Comparison of ENCODE assay signal across 1 cellular context in genomic region chr15:89444241-89444797, GRCh38.
TF ChIP-seq lines count a peak whose summit lies in the region.

No MANE protein-coding gene starts in this region.

TF ChIP-seq in WTC11, 78 proteins besides CTCF, POLR2A, EP300 and RAD21 (continued from another document):
- TF ChIP-seq, protein P1, sequence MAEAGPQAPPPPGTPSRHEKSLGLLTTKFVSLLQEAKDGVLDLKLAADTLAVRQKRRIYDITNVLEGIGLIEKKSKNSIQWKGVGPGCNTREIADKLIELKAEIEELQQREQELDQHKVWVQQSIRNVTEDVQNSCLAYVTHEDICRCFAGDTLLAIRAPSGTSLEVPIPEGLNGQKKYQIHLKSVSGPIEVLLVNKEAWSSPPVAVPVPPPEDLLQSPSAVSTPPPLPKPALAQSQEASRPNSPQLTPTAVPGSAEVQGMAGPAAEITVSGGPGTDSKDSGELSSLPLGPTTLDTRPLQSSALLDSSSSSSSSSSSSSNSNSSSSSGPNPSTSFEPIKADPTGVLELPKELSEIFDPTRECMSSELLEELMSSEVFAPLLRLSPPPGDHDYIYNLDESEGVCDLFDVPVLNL (CRISPR knock-in tag; IDR thresholded peaks at IDR 0.05; ENCODE audit: borderline replicate concordance, low read depth): no peak
- TF ChIP-seq KAT7 (CRISPR knock-in tag; IDR thresholded peaks at IDR 0.05; ENCODE audit: borderline replicate concordance) (no peak), RORB (CRISPR knock-in tag; IDR thresholded peaks at IDR 0.05) (no peak), ERG (CRISPR knock-in tag; IDR thresholded peaks at IDR 0.05) (no peak), ZNF396 (CRISPR knock-in tag; IDR thresholded peaks at IDR 0.05; ENCODE audit: borderline replicate concordance) (no peak)
- TF ChIP-seq, protein P2, sequence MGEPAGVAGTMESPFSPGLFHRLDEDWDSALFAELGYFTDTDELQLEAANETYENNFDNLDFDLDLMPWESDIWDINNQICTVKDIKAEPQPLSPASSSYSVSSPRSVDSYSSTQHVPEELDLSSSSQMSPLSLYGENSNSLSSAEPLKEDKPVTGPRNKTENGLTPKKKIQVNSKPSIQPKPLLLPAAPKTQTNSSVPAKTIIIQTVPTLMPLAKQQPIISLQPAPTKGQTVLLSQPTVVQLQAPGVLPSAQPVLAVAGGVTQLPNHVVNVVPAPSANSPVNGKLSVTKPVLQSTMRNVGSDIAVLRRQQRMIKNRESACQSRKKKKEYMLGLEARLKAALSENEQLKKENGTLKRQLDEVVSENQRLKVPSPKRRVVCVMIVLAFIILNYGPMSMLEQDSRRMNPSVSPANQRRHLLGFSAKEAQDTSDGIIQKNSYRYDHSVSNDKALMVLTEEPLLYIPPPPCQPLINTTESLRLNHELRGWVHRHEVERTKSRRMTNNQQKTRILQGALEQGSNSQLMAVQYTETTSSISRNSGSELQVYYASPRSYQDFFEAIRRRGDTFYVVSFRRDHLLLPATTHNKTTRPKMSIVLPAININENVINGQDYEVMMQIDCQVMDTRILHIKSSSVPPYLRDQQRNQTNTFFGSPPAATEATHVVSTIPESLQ (CRISPR knock-in tag; IDR thresholded peaks at IDR 0.05): no peak
